ENCODE assay signal across 14 cellular contexts in the genomic region with DNA sequence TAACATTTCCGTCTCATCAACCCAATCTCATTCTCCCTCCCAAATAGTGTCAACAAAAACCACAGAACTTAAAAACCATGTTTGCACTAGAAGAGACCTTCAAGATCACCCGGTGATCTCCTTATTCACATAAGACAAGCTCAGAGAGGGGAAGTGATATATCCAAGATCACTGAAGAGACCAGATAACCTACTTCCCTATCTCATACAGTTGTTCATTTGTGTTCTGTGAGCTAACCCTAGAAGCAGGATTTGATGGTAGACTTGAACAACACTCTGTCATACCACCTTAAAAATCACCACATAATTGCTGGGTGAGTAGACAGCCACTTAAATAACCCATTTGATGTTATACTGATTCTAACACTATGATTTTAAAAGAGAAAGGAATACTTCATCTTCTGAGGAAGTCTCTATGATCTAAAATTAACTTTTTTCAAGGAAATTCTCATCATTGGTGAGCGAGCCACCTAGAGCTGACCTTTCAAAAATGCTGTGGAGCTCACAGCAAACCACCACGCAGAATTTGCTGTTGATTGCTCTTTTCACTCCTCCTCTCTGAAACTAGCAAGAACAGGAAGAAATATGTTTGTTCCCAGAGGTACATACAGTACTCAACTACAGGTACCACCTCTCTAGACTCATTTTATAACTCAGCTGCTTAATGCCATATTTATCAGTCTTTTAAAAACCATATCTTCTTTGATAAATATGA. TPM values are rescaled to one million over a fixed set of nuclear protein-coding genes. Genes with fewer than 3 reads are reported as not detected.
A peak's percentile ranks its signal among the peaks of the same experiment; 100 is the strongest.
DNase-seq lines count a peak whose midpoint lies in the region; ATAC-seq and TF ChIP-seq lines count a peak whose summit lies in the region.
"Had no signal": no experiment of that assay in that cellular context is flagged by ENCODE, and none has a peak within 500 bp of the region (broad histone marks: within the 10 kb centered on the region; RNA-seq: fewer than 3 reads in every experiment).

No MANE protein-coding gene starts in this region.

- peak; percentile 59 for DNase-seq in activated CD8-positive, alpha-beta memory T cell treated with anti-CD3 and anti-CD28 coated beads for 24 hours
- DNase-seq in activated CD8-positive, alpha-beta memory T cell treated with anti-CD3 and anti-CD28 coated beads, Interleukin-2, amount 50 U/mL, for 48 hours: no peak
- peak; percentile 91 for DNase-seq in NOMO-1 treated with DMSO at 0.1 percent for 48 hours (lab: John Stamatoyannopoulos, UW; ENCODE audit: unreplicated experiment)
- DNase-seq in activated naive CD8-positive, alpha-beta T cell treated with anti-CD3 and anti-CD28 coated beads, Interleukin-2, amount 50 U/mL, for 24 hours: no peak
- no peak for DNase-seq in stimulated activated naive CD8-positive, alpha-beta T cell treated with anti-CD3 and anti-CD28 coated beads, Interleukin-15, Interleukin-2, amounts not matched to agents 100 U/mL and 50 U/mL, for 24 hours
- DNase-seq in HFFc6: no peak
- no peak for DNase-seq in OCI-LY7 (ENCODE audit: low spot score)
- DNase-seq: central memory CD4-positive, alpha-beta T cell; DMS79; gastrocnemius medialis; substantia nigra had no signal

- H3K36me3 Mint-ChIP-seq in activated naive CD8-positive, alpha-beta T cell treated with anti-CD3 and anti-CD28 coated beads, Interleukin-2, amount 50 U/mL, for 24 hours (ENCODE audit: low read depth): peaks cover 5% of the 10 kb centered on the region
- peaks cover 3% of the 10 kb centered on the region for H3K36me3 Mint-ChIP-seq in HFFc6 (ENCODE audit: low read depth)
- H3K36me3 Mint-ChIP-seq: activated naive CD8-positive, alpha-beta T cell had no signal

- H3K9me3 ChIP-seq in OCI-LY7 (ENCODE audit: low read length): no peaks in the 10 kb centered on the region
- H3K9me3 ChIP-seq: gastrocnemius medialis had no signal

- CTCF ChIA-PET in OCI-LY7 (lab: Charles Lee; ENCODE audit: unreplicated experiment): no interaction called here

- no peak overlapping the region for H3K4me2 ChIP-seq in OCI-LY7 (ENCODE audit: low read length)

- H3K9me2 ChIP-seq in OCI-LY7 (ENCODE audit: insufficient read depth, low read length): no peaks in the 10 kb centered on the region; the same call in 1 of the 2 replicates

- no peaks in the 10 kb centered on the region for H3K79me2 ChIP-seq in OCI-LY7 (ENCODE audit: insufficient read depth, low read depth, low read length)

- H3K4me1 ChIP-seq in OCI-LY7 (ENCODE audit: insufficient read depth, low read length, poor library complexity, severe bottlenecking): no peaks in the 10 kb centered on the region

- intact Hi-C loops in OCI-LY7 (cut with micrococcal nuclease; ENCODE audit: unreplicated experiment): no loop called here

- H2AFZ ChIP-seq in OCI-LY7 (ENCODE audit: low read length): no peak overlapping the region

- H3K4me1 Mint-ChIP-seq in activated naive CD8-positive, alpha-beta T cell treated with anti-CD3 and anti-CD28 coated beads, Interleukin-2, amount 50 U/mL, for 24 hours: peaks cover 22% of the 10 kb centered on the region
- peaks cover 11% of the 10 kb centered on the region; the same call in 1 of the 2 replicates for H3K4me1 Mint-ChIP-seq in HFFc6 (ENCODE audit: low read depth)

- no peak overlapping the region for H3K4me3 Mint-ChIP-seq in activated naive CD8-positive, alpha-beta T cell treated with anti-CD3 and anti-CD28 coated beads, Interleukin-2, amount 50 U/mL, for 24 hours
- no peak overlapping the region for H3K4me3 Mint-ChIP-seq in HFFc6
- H3K4me3 Mint-ChIP-seq: activated naive CD8-positive, alpha-beta T cell had no signal

- POLR2A ChIA-PET in OCI-LY7 (lab: Charles Lee): interaction anchor here (1.0 kb wide), 1 partner anchor 46 kb away, joined by 3 read pairs; no protein-coding TSS in a partner anchor

- no TSS peak for BruUV-seq in OCI-LY7 (replicated peaks; lab: Mats Ljungman, UMichigan)

- no peak overlapping the region for H3K27ac Mint-ChIP-seq in activated naive CD8-positive, alpha-beta T cell treated with anti-CD3 and anti-CD28 coated beads, Interleukin-2, amount 50 U/mL, for 24 hours
- H3K27ac Mint-ChIP-seq in HFFc6: no peak overlapping the region
- H3K27ac Mint-ChIP-seq: activated naive CD8-positive, alpha-beta T cell had no signal

- H3K27me3 Mint-ChIP-seq in activated naive CD8-positive, alpha-beta T cell treated with anti-CD3 and anti-CD28 coated beads, Interleukin-2, amount 50 U/mL, for 24 hours: no peaks in the 10 kb centered on the region
- H3K27me3 Mint-ChIP-seq in HFFc6 (ENCODE audit: insufficient read depth): no peaks in the 10 kb centered on the region
- H3K27me3 Mint-ChIP-seq: activated naive CD8-positive, alpha-beta T cell had no signal

- H3K4me3 ChIP-seq in OCI-LY7 (ENCODE audit: low read depth, low read length, poor library complexity, severe bottlenecking): no peak overlapping the region
- H3K4me3 ChIP-seq: gastrocnemius medialis, skin epidermis had no signal

- ATAC-seq in activated naive CD8-positive, alpha-beta T cell treated with anti-CD3 and anti-CD28 coated beads, Interleukin-2, amount 50 U/mL, for 24 hours: peak; percentile 68
- peak; percentile 73 for ATAC-seq in stimulated activated naive CD8-positive, alpha-beta T cell treated with anti-CD3 and anti-CD28 coated beads, Interleukin-15, Interleukin-2, amounts not matched to agents 100 U/mL and 50 U/mL, for 24 hours
- ATAC-seq in HG03457 (IDR thresholded peaks at IDR 0.05; ENCODE audit: unreplicated experiment): no peak
- ATAC-seq: gastrocnemius medialis had no signal

- H3K9me3 Mint-ChIP-seq in activated naive CD8-positive, alpha-beta T cell treated with anti-CD3 and anti-CD28 coated beads, Interleukin-2, amount 50 U/mL, for 24 hours: no peaks in the 10 kb centered on the region
- peaks cover 2% of the 10 kb centered on the region; the same call in 1 of the 2 replicates for H3K9me3 Mint-ChIP-seq in HFFc6

- H4K20me1 ChIP-seq in OCI-LY7 (ENCODE audit: insufficient read depth, low read length): no peaks in the 10 kb centered on the region

- no peak for TF ChIP-seq CTCF in HFFc6 (IDR thresholded peaks at IDR 0.05)
- TF ChIP-seq CTCF in OCI-LY7 (conservative IDR thresholded peaks at IDR 0.05; ENCODE audit: low read length): no peak

- H3K27ac ChIP-seq in OCI-LY7 (ENCODE audit: low read depth, low read length, poor library complexity, severe bottlenecking): no peak overlapping the region
- H3K27ac ChIP-seq: gastrocnemius medialis had no signal

- H3K36me3 ChIP-seq in OCI-LY7 (ENCODE audit: insufficient read depth, low read length): no peaks in the 10 kb centered on the region
- H3K36me3 ChIP-seq: gastrocnemius medialis had no signal

RNA-seq across cellular contexts. Expression of a gene that starts 15.1 kb away (rescaled TPM):
- 100 to 1,000 TPM in 5 of 6 experiments, 10 to 100 TPM in 1; 96.6 to 123 (median 108) TPM for total RNA-seq in HFFc6 (2021; fragmentation: NEBNext Ultra II Directional; extraction: Animal tissue kit (Norgen Biotek cat#: 25700))
- total RNA-seq in OCI-LY7 (2014; rRNA removed; shearing (Covaris generic)): 2.3 and 8.5 TPM in 2 replicates
- total RNA-seq in OCI-LY7 (2022): 8.3 and 8.7 TPM in 2 replicates

Comparison
In these comparisons a context has a peak if more than half of its experiments do, and no peak if none do; other contexts are left out.
1. DNase-seq: peak in activated CD8-positive, alpha-beta memory T cell treated with anti-CD3 and anti-CD28 coated beads for 24 hours (single experiment) and NOMO-1 treated with DMSO at 0.1 percent for 48 hours (single experiment); none in activated CD8-positive, alpha-beta memory T cell treated with anti-CD3 and anti-CD28 coated beads, Interleukin-2, amount 50 U/mL, for 48 hours (single experiment), activated naive CD8-positive, alpha-beta T cell treated with anti-CD3 and anti-CD28 coated beads, Interleukin-2, amount 50 U/mL, for 24 hours (single experiment), stimulated activated naive CD8-positive, alpha-beta T cell treated with anti-CD3 and anti-CD28 coated beads, Interleukin-15, Interleukin-2, amounts not matched to agents 100 U/mL and 50 U/mL, for 24 hours (single experiment), HFFc6 (single experiment) and OCI-LY7 (single experiment).
2. RNA of a gene that starts 15.1 kb away (total RNA-seq): 96.6 to 123 TPM in HFFc6; 2.3 to 8.7 TPM in OCI-LY7; every median in the first group is over 10 times any median in the second.